Comparison of ENCODE assay signal across 1 cellular context in the genomic region with DNA sequence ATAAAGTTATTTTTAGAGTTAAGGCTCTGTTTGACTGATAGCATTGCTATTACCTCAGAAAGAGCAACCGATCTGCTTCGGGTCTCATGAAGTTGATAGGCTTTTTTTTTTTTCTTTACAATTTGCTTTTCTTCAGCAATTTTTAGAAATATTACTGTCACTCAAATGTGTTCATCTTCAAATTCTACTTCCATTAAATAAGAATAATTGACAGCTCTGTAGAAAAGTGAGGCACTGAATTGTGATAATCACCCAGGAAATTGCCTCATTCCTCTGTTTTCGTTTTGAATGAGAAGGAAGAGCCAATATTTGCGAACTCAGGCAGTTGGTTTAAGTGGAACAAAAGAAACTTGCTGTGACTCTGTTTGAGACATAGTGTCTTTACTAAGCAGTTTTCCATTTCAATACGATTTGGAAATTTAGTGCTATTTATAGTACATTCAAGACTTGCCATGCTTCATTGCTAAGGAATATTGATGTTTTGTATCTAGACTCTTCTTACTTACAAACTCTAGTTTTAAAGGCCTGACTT.
TF ChIP-seq lines count a peak whose summit lies in the region.

No MANE protein-coding gene starts in this region.

TF ChIP-seq in GM23338, 12 proteins besides CTCF, POLR2A, EP300 and RAD21:
- no peak for TF ChIP-seq REST (IDR thresholded peaks at IDR 0.05; ENCODE audit: unreplicated experiment)
- no peak for TF ChIP-seq STAT1 (IDR thresholded peaks at IDR 0.05; ENCODE audit: unreplicated experiment)
- no peak for TF ChIP-seq JUNB (IDR thresholded peaks at IDR 0.05; ENCODE audit: unreplicated experiment)
- TF ChIP-seq, protein P1, sequence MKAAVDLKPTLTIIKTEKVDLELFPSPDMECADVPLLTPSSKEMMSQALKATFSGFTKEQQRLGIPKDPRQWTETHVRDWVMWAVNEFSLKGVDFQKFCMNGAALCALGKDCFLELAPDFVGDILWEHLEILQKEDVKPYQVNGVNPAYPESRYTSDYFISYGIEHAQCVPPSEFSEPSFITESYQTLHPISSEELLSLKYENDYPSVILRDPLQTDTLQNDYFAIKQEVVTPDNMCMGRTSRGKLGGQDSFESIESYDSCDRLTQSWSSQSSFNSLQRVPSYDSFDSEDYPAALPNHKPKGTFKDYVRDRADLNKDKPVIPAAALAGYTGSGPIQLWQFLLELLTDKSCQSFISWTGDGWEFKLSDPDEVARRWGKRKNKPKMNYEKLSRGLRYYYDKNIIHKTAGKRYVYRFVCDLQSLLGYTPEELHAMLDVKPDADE (IDR thresholded peaks at IDR 0.05): peak; percentile 61; the same call in 1 of the 2 replicates
- no peak for TF ChIP-seq ZNF114 (CRISPR knock-in tag; IDR thresholded peaks at IDR 0.05)
- no peak for TF ChIP-seq EZH2 (IDR thresholded peaks at IDR 0.05; ENCODE audit: low read depth, unreplicated experiment)
- TF ChIP-seq NANOG (IDR thresholded peaks at IDR 0.05; ENCODE audit: borderline replicate concordance): peak; percentile 93
- no peak; the same call in 1 of the 2 replicates for TF ChIP-seq CREB1 (CRISPR knock-in tag; IDR thresholded peaks at IDR 0.05; ENCODE audit: low read depth)
